7 cellular contexts compared by ENCODE assay signal in the genomic region with DNA sequence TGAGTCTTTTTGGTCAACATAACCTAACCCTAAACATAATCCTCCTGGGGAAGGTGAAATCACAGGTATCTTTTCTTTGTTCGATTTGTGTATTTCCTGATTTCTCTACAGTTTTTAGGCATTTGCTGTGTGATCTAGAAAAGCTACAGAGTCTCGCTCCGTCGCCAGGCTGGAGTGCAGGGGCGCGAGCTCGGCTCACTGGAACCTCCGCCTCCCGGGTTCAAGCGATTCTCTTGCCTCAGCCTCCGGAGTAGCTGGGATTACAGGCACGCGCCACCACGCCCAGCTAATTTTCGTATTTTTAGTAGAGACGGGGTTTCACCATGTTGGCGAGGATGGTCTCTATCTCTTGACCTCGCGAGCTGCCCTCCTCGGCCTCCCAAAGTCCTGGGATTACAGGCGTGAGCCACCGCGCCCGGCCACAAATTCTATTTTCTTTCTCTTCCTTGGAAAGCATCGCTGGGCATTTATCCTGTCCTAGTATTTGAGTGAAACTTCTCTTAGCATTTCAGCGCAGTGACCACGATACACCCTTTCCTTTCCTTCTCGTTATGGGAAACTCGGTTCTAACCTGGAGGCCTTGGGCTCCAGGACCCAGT. TPM values are rescaled to one million over a fixed set of nuclear protein-coding genes. Genes with fewer than 3 reads are reported as not detected.
DNase-seq lines count a peak whose midpoint lies in the region; ATAC-seq and TF ChIP-seq lines count a peak whose summit lies in the region.
"Not testable (repeated sequence)": the region's sequence is repeated elsewhere in the genome, so short reads cannot be mapped to it uniquely, and the experiment has no call there.

No MANE protein-coding gene starts in this region.

- BruUV-seq in Panc1 (replicated peaks; lab: Mats Ljungman, UMichigan): TSS peak; percentile 80

- H3K4me2 ChIP-seq in GM23248 (ENCODE audit: unreplicated experiment): peak overlapping the region; percentile 86

- peaks cover 52% of the 10 kb centered on the region for H3K79me2 ChIP-seq in GM23248 (ENCODE audit: insufficient read depth)

- H3K4me3 ChIP-seq in GM23248 (peak overlapping the region; percentile 95), Panc1 (ENCODE audit: low read depth in 2 of 2, low read length in 2 of 2) (peak overlapping the region; percentile 72 to 86), heart right ventricle (peak overlapping the region in 9 of 10 donors; percentile 73 to 100 (median 91)), mucosa of rectum (ENCODE audit: low read length in 2 of 2) (peak overlapping the region; percentile 82 to 84), skeletal muscle cell (ENCODE audit: low read depth, low read length) (peak overlapping the region; percentile 86)

- H3K27me3 Mint-ChIP-seq in activated T-helper 1 cell treated with anti-CD3 and anti-CD28 coated beads, Interleukin-12 subunit alpha, Interleukin-12 subunit beta, Interleukin-2, Interleukin-4 antibody, amounts not matched to agents 30 ng/mL and 10 ng/mL and 1 ng/mL, durations not matched to agents 14 hours and 24 hours and 36 hours (ENCODE audit: insufficient read depth): not testable (repeated sequence)

- H3K4me1 ChIP-seq in GM23248 (ENCODE audit: insufficient read depth): peaks cover 18% of the 10 kb centered on the region; the same call in 1 of the 2 replicates
- H3K4me1 ChIP-seq in Panc1 (ENCODE audit: control insufficient read depth, insufficient read depth, low read length); mucosa of rectum (ENCODE audit: control insufficient read depth in 2 of 2, insufficient read depth in 2 of 2, low read length in 2 of 2): not testable (repeated sequence)
- H3K4me1 ChIP-seq in heart right ventricle: peaks cover 4 to 17% (median 9%) of the 10 kb centered on the region in 9 donors

- H3K36me3 ChIP-seq in GM23248 (ENCODE audit: low read depth): peaks cover 17% of the 10 kb centered on the region; the same call in 1 of the 2 replicates
- H3K36me3 ChIP-seq in Panc1 (ENCODE audit: control insufficient read depth, insufficient read depth, low read length); mucosa of rectum (ENCODE audit: control insufficient read depth in 2 of 2, insufficient read depth in 2 of 2, low read length in 2 of 2): not testable (repeated sequence)
- peaks cover 0 to 22% (median 13%) of the 10 kb centered on the region in 9 donors for H3K36me3 ChIP-seq in heart right ventricle

- not testable (repeated sequence) for H3K9me3 Mint-ChIP-seq in activated T-helper 1 cell treated with anti-CD3 and anti-CD28 coated beads, Interleukin-12 subunit alpha, Interleukin-12 subunit beta, Interleukin-2, Interleukin-4 antibody, amounts not matched to agents 30 ng/mL and 10 ng/mL and 1 ng/mL, durations not matched to agents 14 hours and 24 hours and 36 hours

- not testable (repeated sequence) for H3K9me3 ChIP-seq in GM23248 (ENCODE audit: low read depth); Panc1 (ENCODE audit: control insufficient read depth, insufficient read depth, low read depth, low read length); heart right ventricle; mucosa of rectum (ENCODE audit: control insufficient read depth in 2 of 2, low read length in 2 of 2)

- H3K9ac ChIP-seq in GM23248: peak overlapping the region; percentile 99
- not testable (repeated sequence) for H3K9ac ChIP-seq in mucosa of rectum (ENCODE audit: low read depth in 1 of 2, low read length in 2 of 2)

- not testable (repeated sequence) for DNase-seq in GM23248; Panc1 (ENCODE audit: low read depth, low spot score); activated T-helper 1 cell treated with anti-CD3 and anti-CD28 coated beads, Interleukin-12 subunit alpha, Interleukin-12 subunit beta, Interleukin-2, Interleukin-4 antibody, amounts not matched to agents 30 ng/mL and 10 ng/mL and 1 ng/mL, durations not matched to agents 14 hours and 24 hours and 36 hours (ENCODE audit: low spot score); heart right ventricle; skeletal muscle cell (ENCODE audit: low read depth)

- TF ChIP-seq CTCF in Panc1 (IDR thresholded peaks at IDR 0.05); heart right ventricle (IDR thresholded peaks at IDR 0.05): not testable (repeated sequence)

- peak overlapping the region; percentile 80 for H3K27ac Mint-ChIP-seq in activated T-helper 1 cell treated with anti-CD3 and anti-CD28 coated beads, Interleukin-12 subunit alpha, Interleukin-12 subunit beta, Interleukin-2, Interleukin-4 antibody, amounts not matched to agents 30 ng/mL and 10 ng/mL and 1 ng/mL, durations not matched to agents 14 hours and 24 hours and 36 hours

- in situ Hi-C loops in GM23248 (cut with MboI); Panc1 (cut with HindIII; ENCODE audit: low pct_unique_long_range_greater_than_20kb, low sequenced_read_pairs): not testable (repeated sequence)

- not testable (repeated sequence) for ATAC-seq in Panc1, heart right ventricle

- H3K36me3 Mint-ChIP-seq in activated T-helper 1 cell treated with anti-CD3 and anti-CD28 coated beads, Interleukin-12 subunit alpha, Interleukin-12 subunit beta, Interleukin-2, Interleukin-4 antibody, amounts not matched to agents 30 ng/mL and 10 ng/mL and 1 ng/mL, durations not matched to agents 14 hours and 24 hours and 36 hours (ENCODE audit: low read depth): peaks cover 22% of the 10 kb centered on the region

- H4K20me1 ChIP-seq in GM23248 (ENCODE audit: insufficient read depth): not testable (repeated sequence)

- intact Hi-C loops in Panc1 (cut with micrococcal nuclease; ENCODE audit: unreplicated experiment): not testable (repeated sequence)
- intact Hi-C loops in activated T-helper 1 cell treated with anti-CD3 and anti-CD28 coated beads, Interleukin-12 subunit alpha, Interleukin-12 subunit beta, Interleukin-2, Interleukin-4 antibody, amounts not matched to agents 30 ng/mL and 10 ng/mL and 1 ng/mL, durations not matched to agents 14 hours and 24 hours and 36 hours (cut with micrococcal nuclease): loop anchor here (1.0 to 10.0 kb wide), 4 partner anchors 22 to 916 kb away; partner anchors contain the start of genes CCZ1B, UMAD1 and ZDHHC4
- intact Hi-C loops in heart right ventricle (cut with DNase I): loop anchor here in 2 of 10 donors (1.0 to 2.0 kb wide), 2 partner anchors 22 kb away; partner anchors contain the start of gene ZNF12 (in 1 of the 2)

- not testable (repeated sequence) for H3K9me2 ChIP-seq in GM23248 (ENCODE audit: insufficient read depth)

- H3K27ac ChIP-seq in GM23248 (peak overlapping the region; percentile 91), Panc1 (ENCODE audit: low read length) (peak overlapping the region; percentile 95), cingulate gyrus (ENCODE audit: low read depth, low read length) (peak overlapping the region; percentile 69), heart right ventricle (peak overlapping the region; percentile 73 to 98 (median 90)), mucosa of rectum (ENCODE audit: low read depth in 2 of 2, low read length in 2 of 2) (peak overlapping the region; percentile 68 to 80)

- not testable (repeated sequence) for H3F3A ChIP-seq in GM23248 (ENCODE audit: insufficient read depth)

- peak overlapping the region; percentile 98 for H2AFZ ChIP-seq in GM23248

- CTCF ChIA-PET in Panc1 (lab: Charles Lee): interaction anchor here (0.5 kb wide), 1 partner anchor 216 kb away, joined by 3 read pairs; no protein-coding TSS in a partner anchor

- peaks cover 27% of the 10 kb centered on the region for H3K4me1 Mint-ChIP-seq in activated T-helper 1 cell treated with anti-CD3 and anti-CD28 coated beads, Interleukin-12 subunit alpha, Interleukin-12 subunit beta, Interleukin-2, Interleukin-4 antibody, amounts not matched to agents 30 ng/mL and 10 ng/mL and 1 ng/mL, durations not matched to agents 14 hours and 24 hours and 36 hours (ENCODE audit: low read depth)

- POLR2A ChIA-PET in Panc1 (lab: Charles Lee): not testable (repeated sequence)

- WGBS in GM23248 (ENCODE audit: low coverage in 1 of 2, low lambda C conversion rate in 2 of 2, missing lambda C conversion rate in 2 of 2), 2 experiments: 54 to 55% methylated on average over 29 of the region's 29 CpGs
- WGBS in heart right ventricle, 2 donors: 52 to 59% methylated on average over 29 of the region's 29 CpGs

- peak overlapping the region; percentile 93 for H3K4me3 Mint-ChIP-seq in activated T-helper 1 cell treated with anti-CD3 and anti-CD28 coated beads, Interleukin-12 subunit alpha, Interleukin-12 subunit beta, Interleukin-2, Interleukin-4 antibody, amounts not matched to agents 30 ng/mL and 10 ng/mL and 1 ng/mL, durations not matched to agents 14 hours and 24 hours and 36 hours

- not testable (repeated sequence) for H3K27me3 ChIP-seq in GM23248 (replicated peaks; ENCODE audit: insufficient read depth); Panc1 (ENCODE audit: control insufficient read depth, insufficient read depth, low read length); heart right ventricle; mucosa of rectum (ENCODE audit: control insufficient read depth in 2 of 2, insufficient read depth in 2 of 2, low read length in 2 of 2)

RNA-seq across cellular contexts. Expression of gene ZNF12, which starts 22.2 kb away (rescaled TPM):
- total RNA-seq in GM23248 (2014; rRNA removed; shearing (Covaris generic)): 19.9 and 21.9 TPM in 2 replicates
- polyA plus RNA-seq in GM23248 (2016; fragmentation: Nextera tagmentation; extraction: Ambion mirVana) (12.9 and 13.0 TPM in 2 replicates), heart right ventricle (1 to 10 TPM; 7.2 to 7.7 TPM)
- total RNA-seq in Panc1 (2021; ENCODE audit: unreplicated experiment) (37.3 TPM), heart right ventricle (10 to 100 TPM; 13.5 to 18.0 (median 16.3) TPM)
- 19.4 TPM for polyA plus RNA-seq in Panc1 (2012; ENCODE audit: insufficient read length)
- total RNA-seq in activated T-helper 1 cell treated with anti-CD3 and anti-CD28 coated beads, Interleukin-12 subunit alpha, Interleukin-12 subunit beta, Interleukin-2, Interleukin-4 antibody, amounts not matched to agents 30 ng/mL and 10 ng/mL and 1 ng/mL, durations not matched to agents 14 hours and 24 hours and 36 hours: 19.7 and 20.9 TPM in 2 replicates

RNA-seq across cellular contexts. Expression of gene RSPH10B2, which starts 24.9 kb away (rescaled TPM):
- total RNA-seq in GM23248 (2014; rRNA removed; shearing (Covaris generic)): 0.76 TPM in 1 of 2 replicates, not detected in the other
- polyA plus RNA-seq in GM23248 (2016; fragmentation: Nextera tagmentation; extraction: Ambion mirVana): not detected in 2 replicates
- 0.15 TPM for total RNA-seq in Panc1 (2021; ENCODE audit: unreplicated experiment)
- polyA plus RNA-seq in Panc1 (2012; ENCODE audit: insufficient read length): not detected
- 0.20 and 0.29 TPM in 2 replicates for total RNA-seq in activated T-helper 1 cell treated with anti-CD3 and anti-CD28 coated beads, Interleukin-12 subunit alpha, Interleukin-12 subunit beta, Interleukin-2, Interleukin-4 antibody, amounts not matched to agents 30 ng/mL and 10 ng/mL and 1 ng/mL, durations not matched to agents 14 hours and 24 hours and 36 hours
- under 1 TPM in 3 of 10 donors, not detected in 7; 0.07 to 0.11 (median 0.10) TPM for total RNA-seq in heart right ventricle
- polyA plus RNA-seq in heart right ventricle: under 1 TPM in 1 of 2 donors, not detected in 1; 0.06 TPM
